Comparison of ENCODE assay signal across 27 cellular contexts in genomic region chr10:124047427-124048157, GRCh38.
"Had no signal": no experiment of that assay in that cellular context is flagged by ENCODE, and none has a peak within 500 bp of the region (broad histone marks: within the 10 kb centered on the region; RNA-seq: fewer than 3 reads in every experiment).

No MANE protein-coding gene starts in this region.

- H3K9me3 ChIP-seq: left lung, lower lobe of right lung, sigmoid colon, stomach, suprapubic skin, tibial artery had no signal

- ATAC-seq: activated CD4-positive, alpha-beta T cell treated with anti-CD3 and anti-CD28 coated beads for 36 hours; effector memory CD8-positive, alpha-beta T cell; foreskin keratinocyte; left lung; natural killer cell; stimulated activated naive B cell treated with anti-CD40 and anti-IgM and Interleukin-4, amounts not matched to agents 10 μg/mL and 1 μg/mL and 100 μg/mL, for 72 hours had no signal

- H3K4me1 ChIP-seq: foreskin keratinocyte had no signal

- H3K27ac ChIP-seq: cardiac muscle cell, foreskin keratinocyte, left lung, lower lobe of right lung, suprapubic skin had no signal

- H3K36me3 ChIP-seq: cardiac muscle cell, neural progenitor cell had no signal

- H3K27me3 ChIP-seq: cardiac muscle cell, dorsolateral prefrontal cortex, foreskin keratinocyte, left lung, neural progenitor cell, sigmoid colon, stomach, suprapubic skin, tibial artery had no signal

- H3K9ac ChIP-seq: neural progenitor cell had no signal

- DNase-seq: activated CD4-positive, alpha-beta T cell treated with anti-CD3 and anti-CD28 coated beads for 36 hours; activated CD4-positive, alpha-beta T cell treated with anti-CD3 and anti-CD28 coated beads, Interleukin-2, amount 50 U/mL, for 4 hours; activated CD4-positive, CD25-positive, alpha-beta regulatory T cell; activated CD8-positive, alpha-beta memory T cell treated with anti-CD3 and anti-CD28 coated beads for 24 hours; activated effector memory CD4-positive, alpha-beta T cell treated with Interleukin-2 at 50 U/mL for 16 hours; activated naive CD4-positive, alpha-beta T cell treated with Interleukin-2 at 50 U/mL for 16 hours; effector memory CD8-positive, alpha-beta T cell; foreskin keratinocyte; kidney glomerular epithelial cell; lower lobe of right lung; mesendoderm; natural killer cell; sigmoid colon; stimulated activated CD4-positive, alpha-beta T cell treated with anti-CD3 and anti-CD28 coated beads, Interleukin-15, amount 100 ng/mL, for 24 hours; stimulated activated CD4-positive, alpha-beta T cell treated with anti-CD3 and anti-CD28 coated beads, Interleukin-2, amount 100 ng/mL, for 24 hours; stimulated activated naive B cell treated with anti-CD40 and anti-IgM and Interleukin-4, amounts not matched to agents 10 μg/mL and 1 μg/mL and 100 μg/mL, for 72 hours; stomach; T-helper 1 cell had no signal

- H3K4me3 ChIP-seq: cardiac muscle cell, coronary artery, dorsolateral prefrontal cortex, left lung, lower lobe of right lung, neural progenitor cell, sigmoid colon, smooth muscle cell, stomach, suprapubic skin, tibial artery had no signal

- H3K4me2 ChIP-seq: smooth muscle cell had no signal

- FAIRE-seq: endothelial cell of umbilical vein had no signal
